20 cellular contexts compared by ENCODE assay signal in the genomic region with DNA sequence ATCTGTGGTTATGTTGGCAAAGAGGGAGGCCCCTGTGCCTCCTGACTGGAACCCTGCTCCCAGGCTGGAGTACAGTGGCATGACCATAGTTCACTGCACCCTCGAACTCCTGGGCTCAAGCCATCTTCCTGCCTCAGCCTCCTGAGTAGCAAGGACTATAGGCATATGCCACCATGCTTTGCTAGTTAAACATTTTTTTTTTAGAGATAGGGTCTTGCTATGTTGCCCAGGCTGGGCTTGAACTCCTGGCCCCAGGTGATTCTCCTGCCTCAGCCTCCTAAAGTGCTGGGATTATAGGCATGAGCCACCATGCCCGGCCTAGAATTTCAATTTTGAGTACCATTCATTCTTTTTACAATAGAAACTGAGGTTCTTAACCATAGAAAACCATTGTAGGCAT. TPM values are rescaled to one million over a fixed set of nuclear protein-coding genes. Genes with fewer than 3 reads are reported as not detected.
"Had no signal": no experiment of that assay in that cellular context is flagged by ENCODE, and none has a peak within 500 bp of the region (broad histone marks: within the 10 kb centered on the region; RNA-seq: fewer than 3 reads in every experiment).

No MANE protein-coding gene starts in this region.

- H3K36me3 Mint-ChIP-seq: mesothelial cell of epicardium; natural killer cell; stimulated activated effector memory CD8-positive, alpha-beta T cell treated with anti-CD3 and anti-CD28 coated beads, Interleukin-12 subunit alpha, Interleukin-12 subunit beta, amount 100 ng/mL, for 72 hours had no signal

- H3K27me3 ChIP-seq: esophagus muscularis mucosa, gastrocnemius medialis, heart right ventricle, testis had no signal

- H3K27ac ChIP-seq: epithelial cell of prostate, esophagus muscularis mucosa, gastrocnemius medialis, heart right ventricle, neutrophil, testis had no signal

- H3K4me3 ChIP-seq: esophagus muscularis mucosa, gastrocnemius medialis, heart right ventricle, testis had no signal

- H3K27me3 Mint-ChIP-seq: effector memory CD8-positive, alpha-beta T cell had no signal

- H3K9me3 Mint-ChIP-seq: effector memory CD8-positive, alpha-beta T cell; mesothelial cell of epicardium; natural killer cell; stimulated activated effector memory CD8-positive, alpha-beta T cell treated with anti-CD3 and anti-CD28 coated beads, Interleukin-12 subunit alpha, Interleukin-12 subunit beta, amount 100 ng/mL, for 72 hours; stimulated activated naive CD8-positive, alpha-beta T cell treated with anti-CD3 and anti-CD28 coated beads, Interleukin-15, amount 100 ng/mL, for 72 hours had no signal

- H3K36me3 ChIP-seq: esophagus muscularis mucosa, gastrocnemius medialis, heart right ventricle, neutrophil had no signal

- H3K27ac Mint-ChIP-seq: effector memory CD8-positive, alpha-beta T cell; mesothelial cell of epicardium; natural killer cell; progenitor cell of endocrine pancreas; stimulated activated effector memory CD8-positive, alpha-beta T cell treated with anti-CD3 and anti-CD28 coated beads, Interleukin-12 subunit alpha, Interleukin-12 subunit beta, amount 100 ng/mL, for 72 hours; stimulated activated naive CD8-positive, alpha-beta T cell treated with anti-CD3 and anti-CD28 coated beads, Interleukin-15, amount 100 ng/mL, for 72 hours had no signal

- H3K4me3 Mint-ChIP-seq: effector memory CD8-positive, alpha-beta T cell; mesothelial cell of epicardium; natural killer cell; stimulated activated effector memory CD8-positive, alpha-beta T cell treated with anti-CD3 and anti-CD28 coated beads, Interleukin-12 subunit alpha, Interleukin-12 subunit beta, amount 100 ng/mL, for 72 hours; stimulated activated naive CD8-positive, alpha-beta T cell treated with anti-CD3 and anti-CD28 coated beads, Interleukin-15, amount 100 ng/mL, for 72 hours had no signal

- H3K9me3 ChIP-seq: esophagus muscularis mucosa, gastrocnemius medialis, neutrophil, testis had no signal

- ATAC-seq: effector memory CD8-positive, alpha-beta T cell; gastrocnemius medialis; heart right ventricle; natural killer cell; right cardiac atrium; stimulated activated effector memory CD8-positive, alpha-beta T cell treated with anti-CD3 and anti-CD28 coated beads, Interleukin-12 subunit alpha, Interleukin-12 subunit beta, amount 100 ng/mL, for 72 hours; stimulated activated naive CD8-positive, alpha-beta T cell treated with anti-CD3 and anti-CD28 coated beads, Interleukin-15, amount 100 ng/mL, for 72 hours had no signal

- DNase-seq: effector memory CD8-positive, alpha-beta T cell; gastrocnemius medialis; heart right ventricle; hypothalamus; kidney glomerular epithelial cell; natural killer cell; right cardiac atrium; stimulated activated CD4-positive, alpha-beta T cell treated with anti-CD3 and anti-CD28 coated beads, Interleukin-4, amount 100 ng/mL, for 1 hour; stimulated activated CD8-positive, alpha-beta memory T cell treated with anti-CD3 and anti-CD28 coated beads, Interleukin-4, amount 100 ng/mL, for 48 hours; stimulated activated naive CD8-positive, alpha-beta T cell treated with anti-CD3 and anti-CD28 coated beads, Interleukin-15, amount 100 ng/mL, for 72 hours; testis; trophoblast cell had no signal

RNA-seq across cellular contexts. Expression of a gene that starts 21.2 kb away (rescaled TPM):
- total RNA-seq: progenitor cell of endocrine pancreas had no signal

RNA-seq across cellular contexts. Expression of a gene that starts 23.3 kb away (rescaled TPM):
- total RNA-seq: fibroblast of villous mesenchyme, subcutaneous adipose tissue had no signal
